ENCODE assay signal across 8 cellular contexts in the genomic region with DNA sequence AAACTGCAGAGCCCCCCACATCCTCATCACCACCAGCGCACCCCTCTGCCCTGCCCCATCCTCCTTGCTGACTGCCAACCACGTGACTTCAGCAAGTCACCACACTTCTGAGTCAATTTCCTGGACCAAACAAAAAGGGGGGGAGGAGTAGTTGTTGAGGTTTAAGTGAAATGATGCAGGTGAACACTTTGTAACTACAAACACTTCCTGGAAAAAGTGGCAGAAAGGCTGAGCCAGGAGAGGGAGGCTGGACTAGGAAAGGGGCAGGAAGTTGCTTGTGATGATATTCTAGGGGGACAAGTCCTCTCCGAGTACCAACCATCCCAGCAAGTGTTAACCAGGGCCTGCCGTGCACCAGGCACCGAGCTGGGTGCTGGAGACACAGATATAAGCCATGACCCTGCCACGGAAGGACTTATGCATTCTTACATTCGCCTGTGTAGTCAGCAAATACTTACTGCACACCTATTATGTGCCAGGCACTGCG.
DNase-seq lines count a peak whose midpoint lies in the region; ATAC-seq lines count a peak whose summit lies in the region.

No MANE protein-coding gene starts in this region.

- H3K27ac Mint-ChIP-seq in activated CD4-positive, alpha-beta T cell treated with anti-CD3 and anti-CD28 coated beads, Interleukin-2, amount 10 ng/mL, durations not matched to agents 7 days and 5 days, result peak overlapping the region; percentile 94

- DNase-seq in activated CD4-positive, alpha-beta T cell treated with anti-CD3 and anti-CD28 coated beads, Interleukin-2, amount 10 ng/mL, durations not matched to agents 7 days and 5 days, result peak; percentile 86
- DNase-seq in dermis microvascular lymphatic vessel endothelial cell (ENCODE audit: low read depth in 2 of 2) (peak; percentile 59 to 88), mucosa of gallbladder (ENCODE audit: low spot score) (no peak)

- H3K27me3 Mint-ChIP-seq in activated CD4-positive, alpha-beta T cell treated with anti-CD3 and anti-CD28 coated beads, Interleukin-2, amount 10 ng/mL, durations not matched to agents 7 days and 5 days, result no peaks in the 10 kb centered on the region

- peaks cover 1% of the 10 kb centered on the region for H3K9me3 ChIP-seq in KOPT-K1 (ENCODE audit: insufficient read depth, low read length, poor library complexity, severe bottlenecking)

- peaks cover 21% of the 10 kb centered on the region for H3K9me3 Mint-ChIP-seq in activated CD4-positive, alpha-beta T cell treated with anti-CD3 and anti-CD28 coated beads, Interleukin-2, amount 10 ng/mL, durations not matched to agents 7 days and 5 days

- peaks cover 87% of the 10 kb centered on the region for H3K4me1 Mint-ChIP-seq in activated CD4-positive, alpha-beta T cell treated with anti-CD3 and anti-CD28 coated beads, Interleukin-2, amount 10 ng/mL, durations not matched to agents 7 days and 5 days

- H3K4me3 ChIP-seq in skin epidermis, result no peak overlapping the region

- no peaks in the 10 kb centered on the region for H3K36me3 ChIP-seq in KOPT-K1 (ENCODE audit: insufficient read depth, low read length)

- peaks cover 69% of the 10 kb centered on the region for H3K36me3 Mint-ChIP-seq in activated CD4-positive, alpha-beta T cell treated with anti-CD3 and anti-CD28 coated beads, Interleukin-2, amount 10 ng/mL, durations not matched to agents 7 days and 5 days (ENCODE audit: low read depth)

- ATAC-seq in GM18502 (IDR thresholded peaks at IDR 0.05; ENCODE audit: poor library complexity, unreplicated experiment) (peak; percentile 57), HG02623 (IDR thresholded peaks at IDR 0.05; ENCODE audit: unreplicated experiment) (no peak), HG02970 (IDR thresholded peaks at IDR 0.05; ENCODE audit: low FRiP score, unreplicated experiment) (no peak)

- H3K4me3 Mint-ChIP-seq in activated CD4-positive, alpha-beta T cell treated with anti-CD3 and anti-CD28 coated beads, Interleukin-2, amount 10 ng/mL, durations not matched to agents 7 days and 5 days, result peak overlapping the region; percentile 55

- POLR2A ChIA-PET in activated CD4-positive, alpha-beta T cell treated with anti-CD3 and anti-CD28 coated beads, Interleukin-2, amount 10 ng/mL, durations not matched to agents 7 days and 5 days (lab: Charles Lee), result no interaction called here

- CTCF ChIA-PET in activated CD4-positive, alpha-beta T cell treated with anti-CD3 and anti-CD28 coated beads, Interleukin-2, amount 10 ng/mL, durations not matched to agents 7 days and 5 days (lab: Charles Lee), result interaction anchor here (1.1 kb wide), 1 partner anchor 10 kb away, joined by 3 read pairs; no protein-coding TSS in a partner anchor

- H3K27ac ChIP-seq in KOPT-K1 (ENCODE audit: low read depth, low read length, poor library complexity, severe bottlenecking) (peak overlapping the region; percentile 82), skin epidermis (peak overlapping the region in 18 of 21 experiments; percentile 2 to 93 (median 73))
